ENCODE assay signal across 20 cellular contexts in the genomic region with DNA sequence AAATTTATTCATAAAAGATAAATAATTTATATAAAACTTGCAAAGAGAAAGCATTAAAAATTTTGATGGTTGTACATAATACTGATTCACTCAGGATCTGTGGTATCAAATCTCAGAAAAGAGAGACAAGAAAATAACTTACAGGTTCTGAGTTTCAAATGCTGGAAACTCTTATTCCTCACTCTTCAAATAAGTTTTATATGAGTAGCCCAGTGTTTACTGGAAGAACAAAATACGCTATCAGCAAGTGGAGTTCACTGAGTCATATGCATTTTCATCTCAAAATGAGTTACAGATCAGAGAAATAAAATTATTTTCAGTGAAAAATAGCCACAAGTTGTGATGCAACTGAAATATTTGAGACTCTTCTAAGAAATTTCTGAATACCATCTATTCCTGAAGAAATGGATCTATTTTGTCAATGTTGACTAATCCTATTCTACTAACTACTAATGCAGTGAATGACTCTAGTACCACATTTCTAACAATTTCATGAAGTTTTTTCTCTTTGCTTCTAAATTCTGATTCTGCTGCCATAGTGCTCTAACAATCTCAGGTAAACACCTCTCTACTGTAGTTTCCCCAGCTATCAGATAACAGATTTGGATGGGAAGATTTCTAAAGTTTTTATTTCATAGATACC.
DNase-seq lines count a peak whose midpoint lies in the region; ATAC-seq and TF ChIP-seq lines count a peak whose summit lies in the region.
"Had no signal": no experiment of that assay in that cellular context is flagged by ENCODE, and none has a peak within 500 bp of the region (broad histone marks: within the 10 kb centered on the region; RNA-seq: fewer than 3 reads in every experiment).

No MANE protein-coding gene starts in this region.

- DNase-seq in activated CD8-positive, alpha-beta T cell treated with anti-CD3 and anti-CD28 coated beads for 36 hours = no peak
- no peak for DNase-seq in activated CD8-positive, alpha-beta T cell treated with anti-CD3 and anti-CD28 coated beads, Interleukin-2, amount 10 ng/mL, durations not matched to agents 7 days and 5 days
- DNase-seq in natural killer cell treated with Interleukin-12 subunit alpha and Interleukin-12 subunit beta and Interleukin-15 and Interleukin-18, amount 100 ng/mL, for 72 hours (ENCODE audit: low spot score) = no peak
- DNase-seq in natural killer cell (no peak), fibroblast of peridontal ligament (ENCODE audit: extremely low read depth) (peak; percentile 35), vagina (ENCODE audit: extremely low spot score in 2 of 2) (no peak), NCI-H1048 (lab: John Stamatoyannopoulos, UW) (no peak)
- DNase-seq: BE2C; DMS53; EL; GF-D8; NCI-H1105 treated with DMSO at 0.1 percent for 48 hours; NCI-H2029 treated with DMSO at 0.1 percent for 48 hours; NCI-H226; NCI-H510A treated with DMSO at 0.1 percent for 48 hours; NCI-H774; NK-92 treated with Interleukin-12 subunit alpha and Interleukin-12 subunit beta, amount 100 ng/mL, for 24 hours; SHP77 treated with DMSO at 0.1 percent for 48 hours had no signal

- H3K4me1 Mint-ChIP-seq in activated CD8-positive, alpha-beta T cell treated with anti-CD3 and anti-CD28 coated beads for 36 hours (ENCODE audit: low read depth) = peaks cover 29% of the 10 kb centered on the region
- H3K4me1 Mint-ChIP-seq in activated CD8-positive, alpha-beta T cell treated with anti-CD3 and anti-CD28 coated beads, Interleukin-2, amount 10 ng/mL, durations not matched to agents 7 days and 5 days (ENCODE audit: low read depth) = no peaks in the 10 kb centered on the region
- peaks cover 29 to 51% of the 10 kb centered on the region in 2 donors for H3K4me1 Mint-ChIP-seq in natural killer cell treated with Interleukin-12 subunit alpha and Interleukin-12 subunit beta and Interleukin-15 and Interleukin-18, amount 100 ng/mL, for 72 hours (ENCODE audit: low read depth in 2 of 2)
- no peaks in the 10 kb centered on the region for H3K4me1 Mint-ChIP-seq in natural killer cell

- H3K4me1 ChIP-seq in vagina = no peaks in the 10 kb centered on the region
- H3K4me1 ChIP-seq: BE2C had no signal

- H3K27me3 Mint-ChIP-seq in activated CD8-positive, alpha-beta T cell treated with anti-CD3 and anti-CD28 coated beads for 36 hours = no peaks in the 10 kb centered on the region
- H3K27me3 Mint-ChIP-seq in activated CD8-positive, alpha-beta T cell treated with anti-CD3 and anti-CD28 coated beads, Interleukin-2, amount 10 ng/mL, durations not matched to agents 7 days and 5 days (ENCODE audit: low read depth) = no peaks in the 10 kb centered on the region
- no peaks in the 10 kb centered on the region for H3K27me3 Mint-ChIP-seq in natural killer cell treated with Interleukin-12 subunit alpha and Interleukin-12 subunit beta and Interleukin-15 and Interleukin-18, amount 100 ng/mL, for 72 hours
- no peaks in the 10 kb centered on the region for H3K27me3 Mint-ChIP-seq in natural killer cell (ENCODE audit: low read depth in 2 of 2)

- no peak overlapping the region for H3K27ac Mint-ChIP-seq in activated CD8-positive, alpha-beta T cell treated with anti-CD3 and anti-CD28 coated beads for 36 hours
- no peak overlapping the region for H3K27ac Mint-ChIP-seq in activated CD8-positive, alpha-beta T cell treated with anti-CD3 and anti-CD28 coated beads, Interleukin-2, amount 10 ng/mL, durations not matched to agents 7 days and 5 days
- peak overlapping the region; percentile 56 to 80 for H3K27ac Mint-ChIP-seq in natural killer cell treated with Interleukin-12 subunit alpha and Interleukin-12 subunit beta and Interleukin-15 and Interleukin-18, amount 100 ng/mL, for 72 hours
- H3K27ac Mint-ChIP-seq in natural killer cell = no peak overlapping the region

- no peaks in the 10 kb centered on the region for H3K9me3 Mint-ChIP-seq in activated CD8-positive, alpha-beta T cell treated with anti-CD3 and anti-CD28 coated beads for 36 hours
- no peaks in the 10 kb centered on the region for H3K9me3 Mint-ChIP-seq in activated CD8-positive, alpha-beta T cell treated with anti-CD3 and anti-CD28 coated beads, Interleukin-2, amount 10 ng/mL, durations not matched to agents 7 days and 5 days (ENCODE audit: insufficient read depth)
- H3K9me3 Mint-ChIP-seq in natural killer cell treated with Interleukin-12 subunit alpha and Interleukin-12 subunit beta and Interleukin-15 and Interleukin-18, amount 100 ng/mL, for 72 hours = peaks cover 5% of the 10 kb centered on the region
- no peaks in the 10 kb centered on the region for H3K9me3 Mint-ChIP-seq in natural killer cell

- no peak overlapping the region for H3K4me3 ChIP-seq in vagina

- ATAC-seq in activated CD8-positive, alpha-beta T cell treated with anti-CD3 and anti-CD28 coated beads for 36 hours = peak; percentile 67
- ATAC-seq in activated CD8-positive, alpha-beta T cell treated with anti-CD3 and anti-CD28 coated beads, Interleukin-2, amount 10 ng/mL, durations not matched to agents 7 days and 5 days = no peak
- ATAC-seq in natural killer cell treated with Interleukin-12 subunit alpha and Interleukin-12 subunit beta and Interleukin-15 and Interleukin-18, amount 100 ng/mL, for 72 hours = peak; percentile 70 to 72
- ATAC-seq in natural killer cell = no peak

- no peaks in the 10 kb centered on the region for H3K9me3 ChIP-seq in vagina
- H3K9me3 ChIP-seq: BE2C had no signal

- H3K27me3 ChIP-seq in vagina = no peaks in the 10 kb centered on the region
- H3K27me3 ChIP-seq: BE2C had no signal

- no peak overlapping the region for H3K4me3 Mint-ChIP-seq in activated CD8-positive, alpha-beta T cell treated with anti-CD3 and anti-CD28 coated beads for 36 hours
- no peak overlapping the region for H3K4me3 Mint-ChIP-seq in activated CD8-positive, alpha-beta T cell treated with anti-CD3 and anti-CD28 coated beads, Interleukin-2, amount 10 ng/mL, durations not matched to agents 7 days and 5 days
- H3K4me3 Mint-ChIP-seq in natural killer cell treated with Interleukin-12 subunit alpha and Interleukin-12 subunit beta and Interleukin-15 and Interleukin-18, amount 100 ng/mL, for 72 hours = peak overlapping the region; percentile 53
- no peak overlapping the region for H3K4me3 Mint-ChIP-seq in natural killer cell

- H3K36me3 ChIP-seq in vagina = no peaks in the 10 kb centered on the region
- H3K36me3 ChIP-seq: BE2C had no signal

- H3K36me3 Mint-ChIP-seq in activated CD8-positive, alpha-beta T cell treated with anti-CD3 and anti-CD28 coated beads for 36 hours (ENCODE audit: low read depth) = peaks cover 19% of the 10 kb centered on the region
- peaks cover 6% of the 10 kb centered on the region for H3K36me3 Mint-ChIP-seq in activated CD8-positive, alpha-beta T cell treated with anti-CD3 and anti-CD28 coated beads, Interleukin-2, amount 10 ng/mL, durations not matched to agents 7 days and 5 days (ENCODE audit: low read depth)
- H3K36me3 Mint-ChIP-seq in natural killer cell treated with Interleukin-12 subunit alpha and Interleukin-12 subunit beta and Interleukin-15 and Interleukin-18, amount 100 ng/mL, for 72 hours = peaks cover 15% of the 10 kb centered on the region
- H3K36me3 Mint-ChIP-seq in natural killer cell = no peaks in the 10 kb centered on the region

- no peak for TF ChIP-seq POLR2A in vagina (IDR thresholded peaks at IDR 0.05)

- CTCF ChIA-PET in activated CD8-positive, alpha-beta T cell treated with anti-CD3 and anti-CD28 coated beads for 36 hours (lab: Charles Lee) = no interaction called here
- CTCF ChIA-PET in activated CD8-positive, alpha-beta T cell treated with anti-CD3 and anti-CD28 coated beads, Interleukin-2, amount 10 ng/mL, durations not matched to agents 7 days and 5 days (lab: Charles Lee) = no interaction called here

- POLR2A ChIA-PET in activated CD8-positive, alpha-beta T cell treated with anti-CD3 and anti-CD28 coated beads for 36 hours (lab: Charles Lee) = interaction anchor here (0.6 kb wide), 1 partner anchor 609 kb away, joined by 3 read pairs; no protein-coding TSS in a partner anchor
- POLR2A ChIA-PET in activated CD8-positive, alpha-beta T cell treated with anti-CD3 and anti-CD28 coated beads, Interleukin-2, amount 10 ng/mL, durations not matched to agents 7 days and 5 days (lab: Charles Lee) = no interaction called here

- intact Hi-C loops in activated CD8-positive, alpha-beta T cell treated with anti-CD3 and anti-CD28 coated beads for 36 hours (cut with micrococcal nuclease) = no loop called here
- intact Hi-C loops in natural killer cell (cut with micrococcal nuclease) = no loop called here
- intact Hi-C loops in vagina (cut with DNase I) = no loop called here

- no peak for TF ChIP-seq CTCF in activated CD8-positive, alpha-beta T cell treated with anti-CD3 and anti-CD28 coated beads for 36 hours (IDR thresholded peaks at IDR 0.05)
- TF ChIP-seq CTCF in natural killer cell (IDR thresholded peaks at IDR 0.05) (no peak), vagina (IDR thresholded peaks at IDR 0.05) (no peak)

- no peak overlapping the region for H3K27ac ChIP-seq in vagina
- H3K27ac ChIP-seq: KMS-11, RWPE1 had no signal

Comparison
In these comparisons a context has a peak if more than half of its experiments do, and no peak if none do; other contexts are left out.
1. ATAC-seq: peak in activated CD8-positive, alpha-beta T cell treated with anti-CD3 and anti-CD28 coated beads for 36 hours (single experiment) and natural killer cell treated with Interleukin-12 subunit alpha and Interleukin-12 subunit beta and Interleukin-15 and Interleukin-18, amount 100 ng/mL, for 72 hours (2 of 2); none in activated CD8-positive, alpha-beta T cell treated with anti-CD3 and anti-CD28 coated beads, Interleukin-2, amount 10 ng/mL, durations not matched to agents 7 days and 5 days (single experiment) and natural killer cell (0 of 3).
2. H3K27ac Mint-ChIP-seq: peak in natural killer cell treated with Interleukin-12 subunit alpha and Interleukin-12 subunit beta and Interleukin-15 and Interleukin-18, amount 100 ng/mL, for 72 hours (2 of 2); none in activated CD8-positive, alpha-beta T cell treated with anti-CD3 and anti-CD28 coated beads for 36 hours (single experiment), activated CD8-positive, alpha-beta T cell treated with anti-CD3 and anti-CD28 coated beads, Interleukin-2, amount 10 ng/mL, durations not matched to agents 7 days and 5 days (single experiment) and natural killer cell (0 of 2).